ENCODE assay signal across 8 cellular contexts in the genomic region with DNA sequence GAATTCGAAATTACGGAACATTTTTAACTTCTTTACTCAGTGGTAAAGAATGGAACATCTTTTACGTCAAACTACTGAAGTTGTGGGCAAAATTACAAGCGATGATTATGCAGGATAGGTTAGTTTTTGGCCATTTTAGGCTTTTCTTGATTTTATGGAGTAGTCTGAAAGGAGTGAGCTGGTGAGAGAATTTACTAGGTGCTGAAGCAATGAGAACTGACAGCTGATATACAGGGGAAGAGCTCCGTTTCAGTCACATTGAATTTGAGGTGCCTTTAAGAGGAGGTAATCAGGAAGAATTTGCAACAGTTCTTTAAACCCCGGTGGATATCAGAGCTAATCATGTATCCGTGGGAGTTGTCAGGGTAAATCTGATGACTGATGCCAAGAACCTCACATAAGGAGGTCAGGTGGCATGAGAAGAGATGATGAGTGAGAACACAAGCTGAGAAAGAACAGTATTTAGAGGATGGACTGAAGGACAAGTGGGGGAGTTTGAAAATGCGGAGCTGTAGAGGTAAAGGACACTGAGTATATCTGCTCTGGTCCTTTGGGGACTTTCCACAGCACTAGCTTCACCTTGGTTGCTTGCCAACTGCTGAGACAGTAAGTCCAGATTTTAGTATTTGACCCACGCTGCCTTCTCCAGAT.
DNase-seq lines count a peak whose midpoint lies in the region; ATAC-seq and TF ChIP-seq lines count a peak whose summit lies in the region.

No MANE protein-coding gene starts in this region.

- peaks cover 35% of the 10 kb centered on the region for H3K4me1 Mint-ChIP-seq in activated naive CD8-positive, alpha-beta T cell treated with anti-CD3 and anti-CD28 coated beads, Interleukin-2, amount 10 ng/mL, durations not matched to agents 7 days and 5 days

- H3K27me3 Mint-ChIP-seq in activated naive CD8-positive, alpha-beta T cell treated with anti-CD3 and anti-CD28 coated beads, Interleukin-2, amount 10 ng/mL, durations not matched to agents 7 days and 5 days, result peaks cover 12% of the 10 kb centered on the region

- H3K9me3 ChIP-seq in ascending aorta, result no peaks in the 10 kb centered on the region

- no peak overlapping the region for H3K4me3 ChIP-seq in ascending aorta

- no peak for DNase-seq in activated naive CD8-positive, alpha-beta T cell treated with anti-CD3 and anti-CD28 coated beads, Interleukin-2, amount 10 ng/mL, durations not matched to agents 7 days and 5 days
- DNase-seq in MV-4-11 (lab: John Stamatoyannopoulos, UW) (no peak), NOMO-1 treated with dmso at 0.1 percent for 144 hours (lab: John Stamatoyannopoulos, UW; ENCODE audit: unreplicated experiment) (no peak), ascending aorta (ENCODE audit: low spot score in 2 of 2) (no peak), C1 segment of cervical spinal cord (lab: John Stamatoyannopoulos, UW) (no peak)

- no peak for TF ChIP-seq CTCF in ascending aorta (IDR thresholded peaks at IDR 0.05)

- H3K9me3 Mint-ChIP-seq in activated naive CD8-positive, alpha-beta T cell treated with anti-CD3 and anti-CD28 coated beads, Interleukin-2, amount 10 ng/mL, durations not matched to agents 7 days and 5 days, result peaks cover 2% of the 10 kb centered on the region

- peak; percentile 79 for ATAC-seq in GM18498 (IDR thresholded peaks at IDR 0.05; ENCODE audit: unreplicated experiment)
- ATAC-seq in GM19468 (IDR thresholded peaks at IDR 0.05; ENCODE audit: extremely low read depth, unreplicated experiment), result peak; percentile 61
- ATAC-seq in HG03280 (IDR thresholded peaks at IDR 0.05; ENCODE audit: unreplicated experiment), result peak; percentile 65
- ATAC-seq in activated naive CD8-positive, alpha-beta T cell treated with anti-CD3 and anti-CD28 coated beads, Interleukin-2, amount 10 ng/mL, durations not matched to agents 7 days and 5 days (ENCODE audit: low read depth), result peak; percentile 26

- H3K36me3 ChIP-seq in ascending aorta, result no peaks in the 10 kb centered on the region

- no peaks in the 10 kb centered on the region for H3K27me3 ChIP-seq in ascending aorta

- POLR2A ChIA-PET in activated naive CD8-positive, alpha-beta T cell treated with anti-CD3 and anti-CD28 coated beads, Interleukin-2, amount 10 ng/mL, durations not matched to agents 7 days and 5 days (lab: Charles Lee), result no interaction called here

- intact Hi-C loops in ascending aorta (cut with DNase I), result no loop called here

- no peak overlapping the region for H3K27ac ChIP-seq in ascending aorta

- peak overlapping the region; percentile 87 for H3K27ac Mint-ChIP-seq in activated naive CD8-positive, alpha-beta T cell treated with anti-CD3 and anti-CD28 coated beads, Interleukin-2, amount 10 ng/mL, durations not matched to agents 7 days and 5 days

- H3K4me3 Mint-ChIP-seq in activated naive CD8-positive, alpha-beta T cell treated with anti-CD3 and anti-CD28 coated beads, Interleukin-2, amount 10 ng/mL, durations not matched to agents 7 days and 5 days, result peak overlapping the region; percentile 54

- H3K4me1 ChIP-seq in ascending aorta, result no peaks in the 10 kb centered on the region

- H3K36me3 Mint-ChIP-seq in activated naive CD8-positive, alpha-beta T cell treated with anti-CD3 and anti-CD28 coated beads, Interleukin-2, amount 10 ng/mL, durations not matched to agents 7 days and 5 days, result peaks cover 17% of the 10 kb centered on the region

Comparison
In these comparisons a context has a peak if more than half of its experiments do, and no peak if none do; other contexts are left out.
1. ATAC-seq: peak in every context shown above with its lines; median percentile 79 in GM18498; 65 in HG03280; 61 in GM19468; 26 in activated naive CD8-positive, alpha-beta T cell treated with anti-CD3 and anti-CD28 coated beads, Interleukin-2, amount 10 ng/mL, durations not matched to agents 7 days and 5 days.